ENCODE assay signal across 1 cellular context in genomic region chr2:216996279-216996845, GRCh38.
TF ChIP-seq lines count a peak whose summit lies in the region.

No MANE protein-coding gene starts in this region.

TF ChIP-seq in IMR-90, 13 proteins besides CTCF, POLR2A, EP300 and RAD21 (continued from another document):
- no peak for TF ChIP-seq ELK1 (IDR thresholded peaks at IDR 0.05; ENCODE audit: borderline replicate concordance, low read depth, low read length)
- no peak for TF ChIP-seq RCOR1 (IDR thresholded peaks at IDR 0.05; ENCODE audit: insufficient replicate concordance, low read length)
- TF ChIP-seq BHLHE40 (IDR thresholded peaks at IDR 0.05; ENCODE audit: low read depth, low read length) = no peak
